ENCODE assay signal across 25 cellular contexts in genomic region chr20:57633945-57634491, GRCh38. TPM values are rescaled to one million over a fixed set of nuclear protein-coding genes. Genes with fewer than 3 reads are reported as not detected.
A peak's percentile ranks its signal among the peaks of the same experiment; 100 is the strongest.
DNase-seq lines count a peak whose midpoint lies in the region; ATAC-seq and TF ChIP-seq lines count a peak whose summit lies in the region.
"Had no signal": no experiment of that assay in that cellular context is flagged by ENCODE, and none has a peak within 500 bp of the region (broad histone marks: within the 10 kb centered on the region; RNA-seq: fewer than 3 reads in every experiment).

No MANE protein-coding gene starts in this region.

- no peaks in the 10 kb centered on the region for H3K27me3 ChIP-seq in CD8-positive, alpha-beta T cell (ENCODE audit: insufficient read depth, low read length)
- H3K27me3 ChIP-seq in body of pancreas = no peaks in the 10 kb centered on the region
- H3K27me3 ChIP-seq: Peyer's patch, sigmoid colon had no signal

- CTCF ChIA-PET in CD8-positive, alpha-beta T cell (lab: Charles Lee) = interaction anchor here (1.0 to 2.4 kb wide), 4 partner anchors 11 to 21 kb away, joined by 4 to 15 read pairs (median 4); partner anchors contain the start of gene ZBP1

- 66 to 80% methylated on average over 2 of the region's 2 CpGs for WGBS in body of pancreas, 2 donors

- peaks cover 36% of the 10 kb centered on the region for H3K9me3 Mint-ChIP-seq in activated T-cell treated with anti-CD3 and anti-CD28 coated beads, Interleukin-2, amount 50 U/mL, for 24 hours
- H3K9me3 Mint-ChIP-seq in CD8-positive, alpha-beta T cell = peaks cover 32% of the 10 kb centered on the region
- peaks cover 53% of the 10 kb centered on the region for H3K9me3 Mint-ChIP-seq in T-helper 1 cell treated with Interleukin-12 subunit alpha and Interleukin-12 subunit beta and Interleukin-4 antibody, amounts not matched to agents 30 μg/mL and 1 μg/mL, for 36 hours
- peaks cover 18% of the 10 kb centered on the region for H3K9me3 Mint-ChIP-seq in memory B cell

- intact Hi-C loops in CD8-positive, alpha-beta T cell (cut with DNase I, micrococcal nuclease) = loop anchor here in 1 of 2 experiments (2.0 kb wide), 1 partner anchor 15 kb away; no protein-coding TSS in a partner anchor
- intact Hi-C loops in body of pancreas (cut with DNase I) = no loop called here

- no peak for TF ChIP-seq POLR2A in body of pancreas (IDR thresholded peaks at IDR 0.05)

- H3K4me1 ChIP-seq in CD8-positive, alpha-beta T cell (ENCODE audit: insufficient read depth, low read length) = peaks cover 39% of the 10 kb centered on the region
- no peaks in the 10 kb centered on the region for H3K4me1 ChIP-seq in body of pancreas

- DNase-seq in activated T-cell treated with anti-CD3 and anti-CD28 coated beads, Interleukin-2, amount 50 U/mL, for 24 hours = peak; percentile 28
- DNase-seq in activated T-cell treated with anti-CD3 and anti-CD28 coated beads for 4 hours (no peak), memory B cell (ENCODE audit: low spot score in 2 of 2) (no peak), cortex of kidney (lab: John Stamatoyannopoulos, UW) (no peak), body of pancreas (no peak)
- DNase-seq in CD8-positive, alpha-beta T cell = peak in 2 of 7 experiments; percentile 25 to 50
- DNase-seq: activated effector memory CD4-positive, alpha-beta T cell treated with Interleukin-2 at 50 U/mL for 16 hours; C1 segment of cervical spinal cord; erythroblast; foreskin fibroblast; GDM1; H7; heart right ventricle; left ventricle myocardium inferior; NCI-H2081 treated with DMSO at 0.1 percent for 48 hours; NCI-H446; posterior cingulate gyrus; sigmoid colon; substantia nigra; WERI-Rb-1 had no signal

- TF ChIP-seq CTCF in CD8-positive, alpha-beta T cell (IDR thresholded peaks at IDR 0.05) = no peak
- no peak for TF ChIP-seq CTCF in body of pancreas (IDR thresholded peaks at IDR 0.05)

- no peak overlapping the region for H3K4me3 ChIP-seq in CD8-positive, alpha-beta T cell (ENCODE audit: low read depth, low read length)
- no peak overlapping the region for H3K4me3 ChIP-seq in body of pancreas
- H3K4me3 ChIP-seq: heart right ventricle, left ventricle myocardium inferior, Peyer's patch, sigmoid colon had no signal

- peaks cover 2% of the 10 kb centered on the region for H3K36me3 Mint-ChIP-seq in activated T-cell treated with anti-CD3 and anti-CD28 coated beads, Interleukin-2, amount 50 U/mL, for 24 hours (ENCODE audit: low read depth)
- peaks cover 16% of the 10 kb centered on the region for H3K36me3 Mint-ChIP-seq in CD8-positive, alpha-beta T cell
- peaks cover 10% of the 10 kb centered on the region for H3K36me3 Mint-ChIP-seq in T-helper 1 cell treated with Interleukin-12 subunit alpha and Interleukin-12 subunit beta and Interleukin-4 antibody, amounts not matched to agents 30 μg/mL and 1 μg/mL, for 36 hours (ENCODE audit: low read depth)
- peaks cover 14% of the 10 kb centered on the region for H3K36me3 Mint-ChIP-seq in memory B cell

- H3K27ac ChIP-seq in CD8-positive, alpha-beta T cell (ENCODE audit: low read depth, low read length) = no peak overlapping the region
- no peak overlapping the region for H3K27ac ChIP-seq in body of pancreas
- H3K27ac ChIP-seq: heart right ventricle, left ventricle myocardium inferior, Peyer's patch, sigmoid colon, WERI-Rb-1 had no signal

- H3K27me3 Mint-ChIP-seq in activated T-cell treated with anti-CD3 and anti-CD28 coated beads, Interleukin-2, amount 50 U/mL, for 24 hours = no peaks in the 10 kb centered on the region
- no peaks in the 10 kb centered on the region for H3K27me3 Mint-ChIP-seq in CD8-positive, alpha-beta T cell (ENCODE audit: low read depth)
- peaks cover 88% of the 10 kb centered on the region for H3K27me3 Mint-ChIP-seq in T-helper 1 cell treated with Interleukin-12 subunit alpha and Interleukin-12 subunit beta and Interleukin-4 antibody, amounts not matched to agents 30 μg/mL and 1 μg/mL, for 36 hours (ENCODE audit: low read depth)
- peaks cover 10% of the 10 kb centered on the region for H3K27me3 Mint-ChIP-seq in memory B cell

- peaks cover 38% of the 10 kb centered on the region for H3K4me1 Mint-ChIP-seq in activated T-cell treated with anti-CD3 and anti-CD28 coated beads, Interleukin-2, amount 50 U/mL, for 24 hours (ENCODE audit: low read depth)
- H3K4me1 Mint-ChIP-seq in CD8-positive, alpha-beta T cell (ENCODE audit: low read depth) = peaks cover 54% of the 10 kb centered on the region
- peaks cover 27% of the 10 kb centered on the region for H3K4me1 Mint-ChIP-seq in T-helper 1 cell treated with Interleukin-12 subunit alpha and Interleukin-12 subunit beta and Interleukin-4 antibody, amounts not matched to agents 30 μg/mL and 1 μg/mL, for 36 hours (ENCODE audit: low read depth)
- H3K4me1 Mint-ChIP-seq in memory B cell = peaks cover 18% of the 10 kb centered on the region
- H3K4me1 Mint-ChIP-seq: neural crest cell had no signal

- no peak overlapping the region for H3K4me3 Mint-ChIP-seq in activated T-cell treated with anti-CD3 and anti-CD28 coated beads, Interleukin-2, amount 50 U/mL, for 24 hours
- H3K4me3 Mint-ChIP-seq in CD8-positive, alpha-beta T cell = peak overlapping the region; percentile 4
- peak overlapping the region; percentile 10 for H3K4me3 Mint-ChIP-seq in T-helper 1 cell treated with Interleukin-12 subunit alpha and Interleukin-12 subunit beta and Interleukin-4 antibody, amounts not matched to agents 30 μg/mL and 1 μg/mL, for 36 hours
- H3K4me3 Mint-ChIP-seq in memory B cell = no peak overlapping the region
- H3K4me3 Mint-ChIP-seq: neural crest cell had no signal

- peaks cover 5% of the 10 kb centered on the region for H3K9me3 ChIP-seq in CD8-positive, alpha-beta T cell (ENCODE audit: low read length)
- H3K9me3 ChIP-seq in body of pancreas = no peaks in the 10 kb centered on the region
- H3K9me3 ChIP-seq: Peyer's patch had no signal

- peak; percentile 56 for ATAC-seq in CD8-positive, alpha-beta T cell
- ATAC-seq in memory B cell (ENCODE audit: low read depth) = peak; percentile 51
- ATAC-seq in HG03039 (IDR thresholded peaks at IDR 0.05; ENCODE audit: unreplicated experiment) = no peak
- ATAC-seq in body of pancreas = no peak
- ATAC-seq: heart right ventricle had no signal

- H3K36me3 ChIP-seq in CD8-positive, alpha-beta T cell (ENCODE audit: insufficient read depth, low read length) = no peaks in the 10 kb centered on the region
- H3K36me3 ChIP-seq in body of pancreas (replicated peaks in 1 of 2; ENCODE audit: insufficient read depth in 1 of 2, low read depth in 2 of 2) = no peaks in the 10 kb centered on the region
- H3K36me3 ChIP-seq: heart right ventricle, left ventricle myocardium inferior, Peyer's patch, sigmoid colon, WERI-Rb-1 had no signal

- H3K27ac Mint-ChIP-seq in activated T-cell treated with anti-CD3 and anti-CD28 coated beads, Interleukin-2, amount 50 U/mL, for 24 hours = no peak overlapping the region
- peak overlapping the region; percentile 25 for H3K27ac Mint-ChIP-seq in CD8-positive, alpha-beta T cell
- peak overlapping the region; percentile 62 for H3K27ac Mint-ChIP-seq in T-helper 1 cell treated with Interleukin-12 subunit alpha and Interleukin-12 subunit beta and Interleukin-4 antibody, amounts not matched to agents 30 μg/mL and 1 μg/mL, for 36 hours
- H3K27ac Mint-ChIP-seq in memory B cell = no peak overlapping the region

- POLR2A ChIA-PET in CD8-positive, alpha-beta T cell (lab: Charles Lee) = interaction anchor here (0.6 to 1.6 kb wide), 3 partner anchors 11 to 1388 kb away, joined by 3 to 8 read pairs (median 3); partner anchors contain the start of gene ZBP1

RNA-seq across cellular contexts. Expression of gene ZBP1, which starts 13.8 kb away (rescaled TPM):
- total RNA-seq in CD8-positive, alpha-beta T cell = 10 to 100 TPM; 21.1 to 28.3 TPM
- under 1 TPM in 1 of 2 donors, not detected in 1; 0.26 TPM for total RNA-seq in body of pancreas
- total RNA-seq: H7, left ventricle myocardium inferior, neural crest cell, SK-MEL-5 had no signal

Comparison
In these comparisons a context has a peak if more than half of its experiments do, and no peak if none do; other contexts are left out.
1. H3K27ac Mint-ChIP-seq: peak in CD8-positive, alpha-beta T cell (single experiment) and T-helper 1 cell treated with Interleukin-12 subunit alpha and Interleukin-12 subunit beta and Interleukin-4 antibody, amounts not matched to agents 30 μg/mL and 1 μg/mL, for 36 hours (single experiment); none in activated T-cell treated with anti-CD3 and anti-CD28 coated beads, Interleukin-2, amount 50 U/mL, for 24 hours (single experiment) and memory B cell (single experiment).
2. H3K4me3 Mint-ChIP-seq: peak in CD8-positive, alpha-beta T cell (single experiment) and T-helper 1 cell treated with Interleukin-12 subunit alpha and Interleukin-12 subunit beta and Interleukin-4 antibody, amounts not matched to agents 30 μg/mL and 1 μg/mL, for 36 hours (single experiment); none in activated T-cell treated with anti-CD3 and anti-CD28 coated beads, Interleukin-2, amount 50 U/mL, for 24 hours (single experiment) and memory B cell (single experiment).
3. ATAC-seq: peak in CD8-positive, alpha-beta T cell (single experiment) and memory B cell (single experiment); none in HG03039 (single experiment) and body of pancreas (single experiment).
4. RNA of gene ZBP1, which starts 13.8 kb away (total RNA-seq): 21.1 to 28.3 TPM in CD8-positive, alpha-beta T cell; 0.26 TPM in body of pancreas; every median in the first group is over 10 times any median in the second.